2 cellular contexts compared by ENCODE assay signal in the genomic region with DNA sequence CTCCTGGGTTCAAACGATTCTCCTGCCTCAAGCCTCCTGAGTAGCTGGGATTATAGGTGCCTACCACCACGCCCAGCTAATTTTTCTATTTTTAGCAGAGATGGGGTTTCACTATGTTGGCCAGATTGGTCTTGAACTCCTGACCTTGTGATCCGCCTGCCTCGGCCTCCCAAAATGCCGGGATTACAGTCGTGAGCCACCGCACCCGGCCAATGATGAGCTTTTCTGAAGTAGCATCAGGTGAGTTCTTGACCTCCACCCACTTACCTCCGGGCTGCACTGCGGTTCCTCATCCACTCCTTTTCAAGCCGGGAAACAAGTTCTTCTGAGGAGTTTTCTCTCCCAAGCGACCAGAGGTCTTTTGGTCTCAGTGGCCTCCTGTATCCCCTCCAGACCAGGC. TPM values are rescaled to one million over a fixed set of nuclear protein-coding genes. Genes with fewer than 3 reads are reported as not detected.
"Had no signal": no experiment of that assay in that cellular context is flagged by ENCODE, and none has a peak within 500 bp of the region (broad histone marks: within the 10 kb centered on the region; RNA-seq: fewer than 3 reads in every experiment).

No MANE protein-coding gene starts in this region.

RNA-seq across cellular contexts. Expression of gene ABCC6, which starts 14.8 kb away (rescaled TPM):
- total RNA-seq: OCI-LY7, SK-MEL-5 had no signal
